25 cellular contexts compared by ENCODE assay signal in the genomic region with DNA sequence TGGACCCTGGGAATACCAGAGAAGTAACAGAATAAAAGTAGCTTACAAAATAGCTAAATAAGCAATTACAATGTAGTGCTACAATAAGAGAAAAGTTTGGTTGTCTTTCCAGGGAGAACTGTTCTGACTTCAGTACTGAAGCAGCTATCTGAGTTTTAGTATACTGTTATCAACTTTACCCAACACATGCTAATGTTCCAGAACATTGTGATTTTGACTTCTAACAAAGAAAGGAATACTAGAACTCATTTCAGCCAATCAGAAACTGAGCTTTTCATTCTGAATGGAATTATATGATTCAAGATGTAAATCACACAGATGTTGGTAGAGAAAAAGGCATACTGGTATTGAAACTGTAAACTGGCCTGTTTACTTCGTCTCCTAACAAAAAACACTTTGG. TPM values are rescaled to one million over a fixed set of nuclear protein-coding genes. Genes with fewer than 3 reads are reported as not detected.
"Had no signal": no experiment of that assay in that cellular context is flagged by ENCODE, and none has a peak within 500 bp of the region (broad histone marks: within the 10 kb centered on the region; RNA-seq: fewer than 3 reads in every experiment).

A gene with protein sequence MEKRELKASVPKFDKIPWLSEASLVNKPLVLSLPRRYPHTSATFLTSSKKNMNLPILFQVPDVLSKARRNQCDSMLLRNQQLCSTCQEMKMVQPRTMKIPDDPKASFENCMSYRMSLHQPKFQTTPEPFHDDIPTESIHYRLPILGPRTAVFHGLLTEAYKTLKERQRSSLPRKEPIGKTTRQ (plus strand): TSS at position 301 of the 400 bp plus-strand sequence. CDS start 201 bp downstream, outside the sequence.

- H3K27ac Mint-ChIP-seq: activated naive CD8-positive, alpha-beta T cell treated with anti-CD3 and anti-CD28 coated beads, Interleukin-2, amount 10 ng/mL, durations not matched to agents 7 days and 5 days; natural killer cell treated with Interleukin-12 subunit alpha and Interleukin-12 subunit beta and Interleukin-15 and Interleukin-18, amount 100 ng/mL, for 72 hours; T-helper 1 cell treated with Interleukin-12 subunit alpha and Interleukin-12 subunit beta and Interleukin-4 antibody, amounts not matched to agents 30 μg/mL and 1 μg/mL, for 36 hours had no signal

- ATAC-seq: gastrocnemius medialis; natural killer cell treated with Interleukin-12 subunit alpha and Interleukin-12 subunit beta and Interleukin-15 and Interleukin-18, amount 100 ng/mL, for 72 hours; sciatic nerve had no signal

- H3K4me1 ChIP-seq: colonic mucosa, esophagus squamous epithelium, parathyroid adenoma had no signal

- H3K27me3 ChIP-seq: colonic mucosa, esophagus squamous epithelium, gastrocnemius medialis, tibial nerve had no signal

- H3K9me3 ChIP-seq: colonic mucosa, esophagus squamous epithelium, gastrocnemius medialis, tibial nerve had no signal

- DNase-seq: activated CD4-positive, alpha-beta T cell treated with anti-CD3 and anti-CD28 coated beads for 4 hours; activated CD4-positive, alpha-beta T cell treated with anti-CD3 and anti-CD28 coated beads, Interleukin-2, amount 50 U/mL, for 48 hours; activated CD4-positive, CD25-positive, alpha-beta regulatory T cell; activated naive CD4-positive, alpha-beta T cell treated with Interleukin-2 at 50 U/mL for 16 hours; activated naive CD8-positive, alpha-beta T cell treated with anti-CD3 and anti-CD28 coated beads, Interleukin-2, amount 10 ng/mL, durations not matched to agents 7 days and 5 days; activated T-cell treated with anti-CD3 and anti-CD28 coated beads, Interleukin-2, amount 50 U/mL, for 48 hours; amygdala; colonic mucosa; esophagus squamous epithelium; gastrocnemius medialis; stimulated activated CD4-positive, alpha-beta T cell treated with anti-CD3 and anti-CD28 coated beads, Interleukin-2, amount 100 ng/mL, for 48 hours; stimulated activated CD8-positive, alpha-beta memory T cell treated with anti-CD3 and anti-CD28 coated beads, Interleukin-4, amount 100 ng/mL, for 48 hours; stimulated activated naive CD4-positive, alpha-beta T cell; substantia nigra; T1000 had no signal

- H3K4me3 ChIP-seq: colonic mucosa, esophagus squamous epithelium, gastrocnemius medialis, lung, tibial nerve had no signal

- H3K4me3 Mint-ChIP-seq: activated naive CD8-positive, alpha-beta T cell treated with anti-CD3 and anti-CD28 coated beads, Interleukin-2, amount 10 ng/mL, durations not matched to agents 7 days and 5 days; natural killer cell treated with Interleukin-12 subunit alpha and Interleukin-12 subunit beta and Interleukin-15 and Interleukin-18, amount 100 ng/mL, for 72 hours; T-helper 1 cell treated with Interleukin-12 subunit alpha and Interleukin-12 subunit beta and Interleukin-4 antibody, amounts not matched to agents 30 μg/mL and 1 μg/mL, for 36 hours had no signal

- H3K9me3 Mint-ChIP-seq: activated naive CD8-positive, alpha-beta T cell treated with anti-CD3 and anti-CD28 coated beads, Interleukin-2, amount 10 ng/mL, durations not matched to agents 7 days and 5 days; natural killer cell treated with Interleukin-12 subunit alpha and Interleukin-12 subunit beta and Interleukin-15 and Interleukin-18, amount 100 ng/mL, for 72 hours; T-helper 1 cell treated with Interleukin-12 subunit alpha and Interleukin-12 subunit beta and Interleukin-4 antibody, amounts not matched to agents 30 μg/mL and 1 μg/mL, for 36 hours had no signal

- H3K36me3 ChIP-seq: colonic mucosa, esophagus squamous epithelium, gastrocnemius medialis, tibial nerve had no signal

- H3K27me3 Mint-ChIP-seq: activated naive CD8-positive, alpha-beta T cell treated with anti-CD3 and anti-CD28 coated beads, Interleukin-2, amount 10 ng/mL, durations not matched to agents 7 days and 5 days; natural killer cell treated with Interleukin-12 subunit alpha and Interleukin-12 subunit beta and Interleukin-15 and Interleukin-18, amount 100 ng/mL, for 72 hours had no signal

- H3K36me3 Mint-ChIP-seq: natural killer cell treated with Interleukin-12 subunit alpha and Interleukin-12 subunit beta and Interleukin-15 and Interleukin-18, amount 100 ng/mL, for 72 hours had no signal

- H3K4me1 Mint-ChIP-seq: activated naive CD8-positive, alpha-beta T cell treated with anti-CD3 and anti-CD28 coated beads, Interleukin-2, amount 10 ng/mL, durations not matched to agents 7 days and 5 days had no signal

- H3K27ac ChIP-seq: colonic mucosa, esophagus squamous epithelium, gastrocnemius medialis, parathyroid adenoma, tibial nerve had no signal

RNA-seq across cellular contexts. Expression of the gene that starts here (rescaled TPM):
- total RNA-seq: activated naive CD8-positive, alpha-beta T cell treated with anti-CD3 and anti-CD28 coated beads, Interleukin-2, amount 10 ng/mL, durations not matched to agents 7 days and 5 days; bronchial epithelial cell; colonic mucosa; esophagus squamous epithelium; lung; mesenteric fat pad; natural killer cell treated with Interleukin-12 subunit alpha and Interleukin-12 subunit beta and Interleukin-15 and Interleukin-18, amount 100 ng/mL, for 72 hours; sciatic nerve; tibial nerve had no signal
- polyA plus RNA-seq: keratinocyte, lung, urinary bladder had no signal
